ENCODE assay signal across 8 cellular contexts in genomic region chr1:151993734-151994496, GRCh38. TPM values are rescaled to one million over a fixed set of nuclear protein-coding genes. Genes with fewer than 3 reads are reported as not detected.
DNase-seq lines count a peak whose midpoint lies in the region; ATAC-seq and TF ChIP-seq lines count a peak whose summit lies in the region.

Gene S100A10 (minus strand): TSS chr1:151993859. CDS start chr1:151986230, 7,629 bp downstream.

- peak within 1 kb of the TSS; percentile 86 for H3K4me3 Mint-ChIP-seq in endodermal cell

- H3K36me3 ChIP-seq in endodermal cell (ENCODE audit: control insufficient read depth, insufficient read depth, low read length), result peaks cover 15% of the 10 kb centered on the region
- H3K36me3 ChIP-seq in mesodermal cell (ENCODE audit: control insufficient read depth, insufficient read depth, low read length), result peaks cover 20% of the 10 kb centered on the region

- peaks cover 18% of the 10 kb centered on the region for H3K36me3 Mint-ChIP-seq in endodermal cell (ENCODE audit: low read depth)

- 1 to 7% methylated on average over 17 to 69 of the region's 69 CpGs for WGBS in endodermal cell (ENCODE audit: insufficient coverage in 1 of 2, insufficient read length in 1 of 2), 2 experiments
- WGBS in mesodermal cell (ENCODE audit: insufficient coverage in 2 of 2), 2 experiments, result 2 to 3% methylated on average over 17 to 64 of the region's 69 CpGs

- ATAC-seq in HG03571 (IDR thresholded peaks at IDR 0.05; ENCODE audit: unreplicated experiment), result no peak

- peaks cover 24% of the 10 kb centered on the region for H3K4me1 ChIP-seq in endodermal cell (ENCODE audit: control insufficient read depth, insufficient read depth, low read length)
- H3K4me1 ChIP-seq in mesodermal cell (ENCODE audit: control insufficient read depth, insufficient read depth, low read length, poor library complexity, severe bottlenecking), result peaks cover 37% of the 10 kb centered on the region

- peaks cover 11% of the 10 kb centered on the region for H3K27me3 ChIP-seq in endodermal cell (ENCODE audit: control insufficient read depth, insufficient read depth, low read length, poor library complexity, severe bottlenecking)

- H3K4me3 ChIP-seq in endodermal cell (ENCODE audit: low read length) (peak within 1 kb of the TSS; percentile 88), mesodermal cell (ENCODE audit: extremely low read depth, insufficient read depth, low read length, poor library complexity, severe bottlenecking) (peak within 1 kb of the TSS; percentile 95)

- peak; percentile 78 for DNase-seq in DMS53 (lab: John Stamatoyannopoulos, UW)
- no peak for DNase-seq in DMS53 treated with DMSO at 0.1 percent for 48 hours (lab: John Stamatoyannopoulos, UW; ENCODE audit: unreplicated experiment)
- peak; percentile 50 for DNase-seq in NCI-H748 treated with DMSO at 0.1 percent for 48 hours (lab: John Stamatoyannopoulos, UW)
- peak; percentile 42 to 61 (median 52) for DNase-seq in activated CD8-positive, alpha-beta memory T cell treated with anti-CD3 and anti-CD28 coated beads for 48 hours (ENCODE audit: low read depth in 2 of 3, low spot score in 2 of 3)
- peak; percentile 87 for DNase-seq in endodermal cell
- DNase-seq in stimulated activated CD8-positive, alpha-beta memory T cell treated with anti-CD3 and anti-CD28 coated beads, Interleukin-7, amount 100 ng/mL, for 1 hour (ENCODE audit: low read depth in 2 of 2), result peak; percentile 56

- H3K27me3 Mint-ChIP-seq in endodermal cell (ENCODE audit: insufficient read depth), result peaks cover 70% of the 10 kb centered on the region

- H3K27ac Mint-ChIP-seq in endodermal cell, result peak within 1 kb of the TSS; percentile 93

- no peak for TF ChIP-seq CTCF in endodermal cell (conservative IDR thresholded peaks at IDR 0.05)

- no peaks in the 10 kb centered on the region for H3K9me3 Mint-ChIP-seq in endodermal cell

- peaks cover 40% of the 10 kb centered on the region for H3K4me1 Mint-ChIP-seq in endodermal cell

- H3K9ac ChIP-seq in endodermal cell (ENCODE audit: extremely low read depth, low read length, poor library complexity, severe bottlenecking), result peak within 1 kb of the TSS; percentile 78

- H3K27ac ChIP-seq in endodermal cell (ENCODE audit: low read depth, low read length) (no peak within 1 kb of the TSS), mesodermal cell (ENCODE audit: low read depth, low read length, severe bottlenecking) (peak within 1 kb of the TSS; percentile 95)

- H3K9me3 ChIP-seq in endodermal cell (ENCODE audit: control insufficient read depth, low read length) (no peaks in the 10 kb centered on the region), mesodermal cell (ENCODE audit: control insufficient read depth, low read length) (peaks cover 6% of the 10 kb centered on the region)

RNA-seq across cellular contexts. Expression of gene S100A10, which starts in this region (rescaled TPM):
- 100 to 1,000 TPM; 352 to 880 TPM for total RNA-seq in endodermal cell
- 263 TPM for polyA plus RNA-seq in endodermal cell (2013, experiment 1 of 2)
- polyA plus RNA-seq in endodermal cell (2013, experiment 2 of 2), result 320 TPM
- 786 TPM for polyA plus RNA-seq in mesodermal cell (2013, experiment 1 of 2)
- 897 TPM for polyA plus RNA-seq in mesodermal cell (2013, experiment 2 of 2)
